In genomic region chr15:78049691-78050440, GRCh38 we compare ENCODE assay signal across 8 cellular contexts. TPM values are rescaled to one million over a fixed set of nuclear protein-coding genes. Genes with fewer than 3 reads are reported as not detected.
DNase-seq lines count a peak whose midpoint lies in the region; ATAC-seq and TF ChIP-seq lines count a peak whose summit lies in the region.

No MANE protein-coding gene starts in this region.

- H3K27me3 ChIP-seq in BE2C: no peaks in the 10 kb centered on the region

- peak overlapping the region; percentile 16 for H3K27ac ChIP-seq in epithelial cell of prostate

- no peaks in the 10 kb centered on the region; the same call in none of the 2 replicates for H3K4me1 ChIP-seq in BE2C

- H3K9me3 Mint-ChIP-seq in T-helper 2 cell treated with Interferon-gamma antibody and Interleukin-4, amounts not matched to agents 5 μg/mL and 100 μg/mL, for 36 hours: no peaks in the 10 kb centered on the region

- H3K27ac Mint-ChIP-seq in T-helper 2 cell treated with Interferon-gamma antibody and Interleukin-4, amounts not matched to agents 5 μg/mL and 100 μg/mL, for 36 hours: peak overlapping the region; percentile 97

- TF ChIP-seq CTCF in BE2C (IDR thresholded peaks at IDR 0.05; ENCODE audit: low read depth, low read length): no peak

- peak; percentile 64 for ATAC-seq in HG03095 (IDR thresholded peaks at IDR 0.05; ENCODE audit: unreplicated experiment)

- H3K4me3 Mint-ChIP-seq in T-helper 2 cell treated with Interferon-gamma antibody and Interleukin-4, amounts not matched to agents 5 μg/mL and 100 μg/mL, for 36 hours: peak overlapping the region; percentile 78

- H3K36me3 Mint-ChIP-seq in T-helper 2 cell treated with Interferon-gamma antibody and Interleukin-4, amounts not matched to agents 5 μg/mL and 100 μg/mL, for 36 hours (ENCODE audit: low read depth): peaks cover 48% of the 10 kb centered on the region

- DNase-seq in activated gamma-delta T cell treated with Interleukin-2 at 50 U/mL for 16 hours (peak; percentile 55), activated gamma-delta T cell (lab: John Stamatoyannopoulos, UW) (no peak), epithelial cell of prostate (ENCODE audit: low read depth, low spot score) (no peak), BE2C (no peak), NCI-H2081 treated with DMSO at 0.1 percent for 48 hours (lab: John Stamatoyannopoulos, UW) (no peak)
- DNase-seq in T-helper 2 cell treated with Interferon-gamma antibody and Interleukin-4, amounts not matched to agents 5 μg/mL and 100 μg/mL, for 36 hours (ENCODE audit: low spot score): peak; percentile 76
- DNase-seq in stimulated activated CD4-positive, alpha-beta T cell treated with anti-CD3 and anti-CD28 coated beads, Interleukin-1b, Interleukin-23, amount 100 ng/mL, for 48 hours: peak; percentile 74

- H3K9me3 ChIP-seq in BE2C: no peaks in the 10 kb centered on the region

- no peak overlapping the region for H3K4me3 ChIP-seq in BE2C (ENCODE audit: low read depth, low read length)

- peaks cover 3% of the 10 kb centered on the region; the same call in 1 of the 2 replicates for H3K36me3 ChIP-seq in BE2C

- no peaks in the 10 kb centered on the region for H3K27me3 Mint-ChIP-seq in T-helper 2 cell treated with Interferon-gamma antibody and Interleukin-4, amounts not matched to agents 5 μg/mL and 100 μg/mL, for 36 hours (ENCODE audit: low read depth)

- H3K4me1 Mint-ChIP-seq in T-helper 2 cell treated with Interferon-gamma antibody and Interleukin-4, amounts not matched to agents 5 μg/mL and 100 μg/mL, for 36 hours (ENCODE audit: low read depth): peaks cover 84% of the 10 kb centered on the region

RNA-seq across cellular contexts. Expression of gene TBC1D2B, which starts 27.6 kb away (rescaled TPM):
- 24.9 TPM for polyA plus RNA-seq in BE2C (2012; ENCODE audit: insufficient read depth, insufficient read length, low read depth)

RNA-seq across cellular contexts. Expression of gene SH2D7, which starts 42.5 kb away (rescaled TPM):
- not detected for polyA plus RNA-seq in BE2C (2012; ENCODE audit: insufficient read depth, insufficient read length, low read depth)

Comparison
In these comparisons a context has a peak if more than half of its experiments do, and no peak if none do; other contexts are left out.
1. DNase-seq: peak in activated gamma-delta T cell treated with Interleukin-2 at 50 U/mL for 16 hours (single experiment), T-helper 2 cell treated with Interferon-gamma antibody and Interleukin-4, amounts not matched to agents 5 μg/mL and 100 μg/mL, for 36 hours (single experiment) and stimulated activated CD4-positive, alpha-beta T cell treated with anti-CD3 and anti-CD28 coated beads, Interleukin-1b, Interleukin-23, amount 100 ng/mL, for 48 hours (single experiment); none in activated gamma-delta T cell (single experiment), epithelial cell of prostate (single experiment), BE2C (single experiment) and NCI-H2081 treated with DMSO at 0.1 percent for 48 hours (single experiment).